Comparison of ENCODE assay signal across 12 cellular contexts in genomic region chr3:44825264-44825925, GRCh38. TPM values are rescaled to one million over a fixed set of nuclear protein-coding genes. Genes with fewer than 3 reads are reported as not detected.
DNase-seq lines count a peak whose midpoint lies in the region; ATAC-seq, FAIRE-seq and TF ChIP-seq lines count a peak whose summit lies in the region.
"Had no signal": no experiment of that assay in that cellular context is flagged by ENCODE, and none has a peak within 500 bp of the region (broad histone marks: within the 10 kb centered on the region; RNA-seq: fewer than 3 reads in every experiment).

No MANE protein-coding gene starts in this region.

- H3K4me3 ChIP-seq in bronchial epithelial cell (ENCODE audit: low read depth, low read length), result no peak overlapping the region

- H3K36me3 ChIP-seq in bronchial epithelial cell (ENCODE audit: control insufficient read depth, insufficient read depth, low read length), result peaks cover 1% of the 10 kb centered on the region

- peaks cover 17% of the 10 kb centered on the region for H3K4me1 Mint-ChIP-seq in Calu3 (ENCODE audit: low read depth, unreplicated experiment)
- peaks cover 13% of the 10 kb centered on the region for H3K4me1 Mint-ChIP-seq in mesothelial cell of epicardium
- H3K4me1 Mint-ChIP-seq in stimulated activated naive CD8-positive, alpha-beta T cell treated with anti-CD3 and anti-CD28 coated beads, Interleukin-15, amount 100 ng/mL, for 72 hours, result no peaks in the 10 kb centered on the region
- no peaks in the 10 kb centered on the region for H3K4me1 Mint-ChIP-seq in activated naive CD8-positive, alpha-beta T cell treated with anti-CD3 and anti-CD28 coated beads for 36 hours

- CTCF ChIA-PET in Calu3 (lab: Charles Lee), result no interaction called here

- H3K9me3 Mint-ChIP-seq in Calu3 (ENCODE audit: low read depth, unreplicated experiment) (peaks cover 2% of the 10 kb centered on the region), mesothelial cell of epicardium (peaks cover 6% of the 10 kb centered on the region)
- H3K9me3 Mint-ChIP-seq in stimulated activated naive CD8-positive, alpha-beta T cell treated with anti-CD3 and anti-CD28 coated beads, Interleukin-15, amount 100 ng/mL, for 72 hours, result peaks cover 0 to 4% of the 10 kb centered on the region in 2 donors
- peaks cover 5% of the 10 kb centered on the region for H3K9me3 Mint-ChIP-seq in activated naive CD8-positive, alpha-beta T cell treated with anti-CD3 and anti-CD28 coated beads for 36 hours

- DNase-seq in Calu3 (peak; percentile 4), M059J (ENCODE audit: low read depth) (peak; percentile 50), bronchial epithelial cell (ENCODE audit: low read depth) (peak; percentile 88), mesothelial cell of epicardium (ENCODE audit: low spot score in 2 of 2, unreplicated experiment in 2 of 2) (no peak)
- DNase-seq in stimulated activated naive CD8-positive, alpha-beta T cell treated with anti-CD3 and anti-CD28 coated beads, Interleukin-15, amount 100 ng/mL, for 72 hours, result no peak
- DNase-seq in activated naive CD8-positive, alpha-beta T cell treated with anti-CD3 and anti-CD28 coated beads for 36 hours, result no peak
- DNase-seq in activated T-cell treated with anti-CD3 and anti-CD28 coated beads, Interleukin-2, amount 50 U/mL, for 48 hours, result no peak
- DNase-seq: activated CD4-positive, alpha-beta T cell treated with anti-CD3 and anti-CD28 coated beads for 1 hour; SW 1271 had no signal

- intact Hi-C loops in Calu3 (cut with micrococcal nuclease; ENCODE audit: unreplicated experiment), result no loop called here

- H3K27ac Mint-ChIP-seq in Calu3 (ENCODE audit: unreplicated experiment) (peak overlapping the region; percentile 30), mesothelial cell of epicardium (peak overlapping the region; percentile 17)
- H3K27ac Mint-ChIP-seq in stimulated activated naive CD8-positive, alpha-beta T cell treated with anti-CD3 and anti-CD28 coated beads, Interleukin-15, amount 100 ng/mL, for 72 hours, result no peak overlapping the region
- no peak overlapping the region for H3K27ac Mint-ChIP-seq in activated naive CD8-positive, alpha-beta T cell treated with anti-CD3 and anti-CD28 coated beads for 36 hours

- H3K36me3 Mint-ChIP-seq in Calu3 (ENCODE audit: insufficient read depth, unreplicated experiment) (peaks cover 9% of the 10 kb centered on the region), mesothelial cell of epicardium (peaks cover 20% of the 10 kb centered on the region)
- peaks cover 58% of the 10 kb centered on the region for H3K36me3 Mint-ChIP-seq in activated naive CD8-positive, alpha-beta T cell treated with anti-CD3 and anti-CD28 coated beads for 36 hours

- H3K27me3 ChIP-seq in bronchial epithelial cell (ENCODE audit: control insufficient read depth, insufficient read depth, low read length), result no peaks in the 10 kb centered on the region

- ATAC-seq in HG03442 (IDR thresholded peaks at IDR 0.05; ENCODE audit: unreplicated experiment), result no peak
- no peak for ATAC-seq in stimulated activated naive CD8-positive, alpha-beta T cell treated with anti-CD3 and anti-CD28 coated beads, Interleukin-15, amount 100 ng/mL, for 72 hours

- no peak for FAIRE-seq in bronchial epithelial cell (lab: Jason Lieb, UNC)

- H3K4me3 Mint-ChIP-seq in Calu3 (ENCODE audit: low read depth, unreplicated experiment) (no peak overlapping the region), mesothelial cell of epicardium (no peak overlapping the region)
- no peak overlapping the region for H3K4me3 Mint-ChIP-seq in stimulated activated naive CD8-positive, alpha-beta T cell treated with anti-CD3 and anti-CD28 coated beads, Interleukin-15, amount 100 ng/mL, for 72 hours
- no peak overlapping the region for H3K4me3 Mint-ChIP-seq in activated naive CD8-positive, alpha-beta T cell treated with anti-CD3 and anti-CD28 coated beads for 36 hours
- H3K4me3 Mint-ChIP-seq: activated T-helper 1 cell treated with anti-CD3 and anti-CD28 coated beads, Interleukin-12 subunit alpha, Interleukin-12 subunit beta, Interleukin-2, Interleukin-4 antibody, amounts not matched to agents 30 ng/mL and 10 ng/mL and 1 ng/mL, durations not matched to agents 14 hours and 24 hours and 36 hours had no signal

- no peak for TF ChIP-seq CTCF in Calu3 (IDR thresholded peaks at IDR 0.05; ENCODE audit: unreplicated experiment)
- no peak for TF ChIP-seq CTCF in bronchial epithelial cell (IDR thresholded peaks at IDR 0.05; ENCODE audit: insufficient read depth, low read length, severe bottlenecking)
- TF ChIP-seq CTCF in mesothelial cell of epicardium (IDR thresholded peaks at IDR 0.05; ENCODE audit: unreplicated experiment), result no peak

- no TSS peak for BruUV-seq in Calu3 (replicated peaks; lab: Mats Ljungman, UMichigan)

- H3K27me3 Mint-ChIP-seq in Calu3 (ENCODE audit: unreplicated experiment), result no peaks in the 10 kb centered on the region
- H3K27me3 Mint-ChIP-seq in mesothelial cell of epicardium (ENCODE audit: low read depth), result no peaks in the 10 kb centered on the region
- no peaks in the 10 kb centered on the region for H3K27me3 Mint-ChIP-seq in stimulated activated naive CD8-positive, alpha-beta T cell treated with anti-CD3 and anti-CD28 coated beads, Interleukin-15, amount 100 ng/mL, for 72 hours
- H3K27me3 Mint-ChIP-seq in activated naive CD8-positive, alpha-beta T cell treated with anti-CD3 and anti-CD28 coated beads for 36 hours, result no peaks in the 10 kb centered on the region

RNA-seq across cellular contexts. Expression of gene TMEM42, which starts 36.3 kb away (rescaled TPM):
- total RNA-seq in Calu3 (2022) (12.3 TPM in 2 replicates), bronchial epithelial cell (17.1 and 25.7 TPM in 2 replicates), mesothelial cell of epicardium (17.7 to 20.2 TPM (median 18.8 TPM) in 3 replicates)
- total RNA-seq in M059J (2014; rRNA removed; shearing (Covaris generic)), result 9.4 and 10.6 TPM in 2 replicates
- total RNA-seq in activated naive CD8-positive, alpha-beta T cell treated with anti-CD3 and anti-CD28 coated beads for 36 hours, result 1 to 10 TPM; 6.9 to 7.7 TPM

RNA-seq across cellular contexts. Expression of gene TGM4, which starts 49.0 kb away (rescaled TPM):
- total RNA-seq in Calu3 (2022) (0.14 and 0.39 TPM in 2 replicates), bronchial epithelial cell (under 0.01 TPM in 2 replicates), mesothelial cell of epicardium (0.09 TPM in 1 of 3 replicates, not detected in the others)
- total RNA-seq in M059J (2014; rRNA removed; shearing (Covaris generic)), result not detected in 2 replicates
- total RNA-seq in activated naive CD8-positive, alpha-beta T cell treated with anti-CD3 and anti-CD28 coated beads for 36 hours, result not detected
- total RNA-seq: activated T-helper 1 cell treated with anti-CD3 and anti-CD28 coated beads, Interleukin-12 subunit alpha, Interleukin-12 subunit beta, Interleukin-2, Interleukin-4 antibody, amounts not matched to agents 30 ng/mL and 10 ng/mL and 1 ng/mL, durations not matched to agents 14 hours and 24 hours and 36 hours; mucosa of gallbladder had no signal

Comparison
In these comparisons a context has a peak if more than half of its experiments do, and no peak if none do; other contexts are left out.
1. DNase-seq: peak in Calu3 (single experiment), M059J (single experiment) and bronchial epithelial cell (single experiment); none in mesothelial cell of epicardium (0 of 2), stimulated activated naive CD8-positive, alpha-beta T cell treated with anti-CD3 and anti-CD28 coated beads, Interleukin-15, amount 100 ng/mL, for 72 hours (0 of 2), activated naive CD8-positive, alpha-beta T cell treated with anti-CD3 and anti-CD28 coated beads for 36 hours (single experiment) and activated T-cell treated with anti-CD3 and anti-CD28 coated beads, Interleukin-2, amount 50 U/mL, for 48 hours (0 of 2).
2. H3K27ac Mint-ChIP-seq: peak in Calu3 (single experiment) and mesothelial cell of epicardium (single experiment); none in stimulated activated naive CD8-positive, alpha-beta T cell treated with anti-CD3 and anti-CD28 coated beads, Interleukin-15, amount 100 ng/mL, for 72 hours (0 of 2) and activated naive CD8-positive, alpha-beta T cell treated with anti-CD3 and anti-CD28 coated beads for 36 hours (single experiment).